ENCODE assay signal across 7 cellular contexts in genomic region chr12:91811481-91812287, GRCh38.
DNase-seq lines count a peak whose midpoint lies in the region; ATAC-seq, FAIRE-seq and TF ChIP-seq lines count a peak whose summit lies in the region.

No MANE protein-coding gene starts in this region.

- H3K36me3 Mint-ChIP-seq in activated CD8-positive, alpha-beta T cell treated with anti-CD3 and anti-CD28 coated beads for 36 hours (ENCODE audit: low read depth): peaks cover 17% of the 10 kb centered on the region

- POLR2A ChIA-PET in activated CD8-positive, alpha-beta T cell treated with anti-CD3 and anti-CD28 coated beads for 36 hours (lab: Charles Lee): interaction anchor here (0.6 to 0.7 kb wide), 2 partner anchors 240 to 332 kb away, joined by 3 read pairs; no protein-coding TSS in a partner anchor

- no peak overlapping the region for H3K4me3 Mint-ChIP-seq in activated CD8-positive, alpha-beta T cell treated with anti-CD3 and anti-CD28 coated beads for 36 hours

- peaks cover 26% of the 10 kb centered on the region for H3K4me1 Mint-ChIP-seq in activated CD8-positive, alpha-beta T cell treated with anti-CD3 and anti-CD28 coated beads for 36 hours (ENCODE audit: low read depth)

- ATAC-seq in HG02642 (IDR thresholded peaks at IDR 0.05; ENCODE audit: poor library complexity, unreplicated experiment): peak; percentile 72
- ATAC-seq in activated CD8-positive, alpha-beta T cell treated with anti-CD3 and anti-CD28 coated beads for 36 hours: peak; percentile 78

- H3K27ac Mint-ChIP-seq in activated CD8-positive, alpha-beta T cell treated with anti-CD3 and anti-CD28 coated beads for 36 hours: peak overlapping the region; percentile 79

- no peaks in the 10 kb centered on the region for H3K27me3 Mint-ChIP-seq in activated CD8-positive, alpha-beta T cell treated with anti-CD3 and anti-CD28 coated beads for 36 hours

- FAIRE-seq in GM12891 (lab: Jason Lieb, UNC): no peak

- H3K9me3 Mint-ChIP-seq in activated CD8-positive, alpha-beta T cell treated with anti-CD3 and anti-CD28 coated beads for 36 hours: peaks cover 36% of the 10 kb centered on the region

- no peak for TF ChIP-seq POLR2A in GM12891 (IDR thresholded peaks at IDR 0.05; ENCODE audit: low read depth, low read length)

- TF ChIP-seq CTCF in activated CD8-positive, alpha-beta T cell treated with anti-CD3 and anti-CD28 coated beads for 36 hours (IDR thresholded peaks at IDR 0.05): peak; percentile 92

- CTCF ChIA-PET in activated CD8-positive, alpha-beta T cell treated with anti-CD3 and anti-CD28 coated beads for 36 hours (lab: Charles Lee): interaction anchor here (0.5 to 3.5 kb wide), 70 partner anchors 9 to 780 kb away, joined by 3 to 32 read pairs (median 4); partner anchors contain the start of gene BTG1

- peak; percentile 4 for DNase-seq in GM12891 (ENCODE audit: insufficient read length, low spot score)
- peak; percentile 51 for DNase-seq in NCI-H460 (ENCODE audit: extremely low read depth, low read depth)
- peak; percentile 87 for DNase-seq in activated CD8-positive, alpha-beta T cell treated with anti-CD3 and anti-CD28 coated beads for 36 hours
- DNase-seq in effector CD4-positive, alpha-beta T cell: peak; percentile 64
- DNase-seq in medulla oblongata (ENCODE audit: extremely low spot score): peak; percentile 81
- DNase-seq in stimulated activated CD8-positive, alpha-beta memory T cell treated with anti-CD3 and anti-CD28 coated beads, Interleukin-15, amount 100 ng/mL, for 4 hours (ENCODE audit: low read depth in 2 of 2): peak; percentile 47 to 62

- intact Hi-C loops in activated CD8-positive, alpha-beta T cell treated with anti-CD3 and anti-CD28 coated beads for 36 hours (cut with micrococcal nuclease): loop anchor here (5.0 to 10.0 kb wide), 2 partner anchors 331 to 427 kb away; no protein-coding TSS in a partner anchor

TF ChIP-seq in GM12891, 5 proteins besides CTCF, POLR2A, EP300 and RAD21:
- no peak for TF ChIP-seq POU2F2 (IDR thresholded peaks at IDR 0.05; ENCODE audit: low read depth, low read length)
- no peak for TF ChIP-seq POLR2AphosphoS5 (IDR thresholded peaks at IDR 0.05; ENCODE audit: low read depth, low read length)
- no peak for TF ChIP-seq SPI1 (IDR thresholded peaks at IDR 0.05; ENCODE audit: low read depth, low read length)
- TF ChIP-seq TAF1 (IDR thresholded peaks at IDR 0.05; ENCODE audit: low read depth, low read length): no peak
- no peak for TF ChIP-seq PAX5 (IDR thresholded peaks at IDR 0.05; ENCODE audit: insufficient read depth, low read length, severe bottlenecking)

Comparison
In these comparisons a context has a peak if more than half of its experiments do, and no peak if none do; other contexts are left out.
1. Peak in every context shown above with its lines: DNase-seq and ATAC-seq.
2. DNase-seq: peak in every context shown above with its lines; median percentile 87 in activated CD8-positive, alpha-beta T cell treated with anti-CD3 and anti-CD28 coated beads for 36 hours; 81 in medulla oblongata; 64 in effector CD4-positive, alpha-beta T cell; 54 in stimulated activated CD8-positive, alpha-beta memory T cell treated with anti-CD3 and anti-CD28 coated beads, Interleukin-15, amount 100 ng/mL, for 4 hours; 51 in NCI-H460; 4 in GM12891.